26 cellular contexts compared by ENCODE assay signal in the genomic region with DNA sequence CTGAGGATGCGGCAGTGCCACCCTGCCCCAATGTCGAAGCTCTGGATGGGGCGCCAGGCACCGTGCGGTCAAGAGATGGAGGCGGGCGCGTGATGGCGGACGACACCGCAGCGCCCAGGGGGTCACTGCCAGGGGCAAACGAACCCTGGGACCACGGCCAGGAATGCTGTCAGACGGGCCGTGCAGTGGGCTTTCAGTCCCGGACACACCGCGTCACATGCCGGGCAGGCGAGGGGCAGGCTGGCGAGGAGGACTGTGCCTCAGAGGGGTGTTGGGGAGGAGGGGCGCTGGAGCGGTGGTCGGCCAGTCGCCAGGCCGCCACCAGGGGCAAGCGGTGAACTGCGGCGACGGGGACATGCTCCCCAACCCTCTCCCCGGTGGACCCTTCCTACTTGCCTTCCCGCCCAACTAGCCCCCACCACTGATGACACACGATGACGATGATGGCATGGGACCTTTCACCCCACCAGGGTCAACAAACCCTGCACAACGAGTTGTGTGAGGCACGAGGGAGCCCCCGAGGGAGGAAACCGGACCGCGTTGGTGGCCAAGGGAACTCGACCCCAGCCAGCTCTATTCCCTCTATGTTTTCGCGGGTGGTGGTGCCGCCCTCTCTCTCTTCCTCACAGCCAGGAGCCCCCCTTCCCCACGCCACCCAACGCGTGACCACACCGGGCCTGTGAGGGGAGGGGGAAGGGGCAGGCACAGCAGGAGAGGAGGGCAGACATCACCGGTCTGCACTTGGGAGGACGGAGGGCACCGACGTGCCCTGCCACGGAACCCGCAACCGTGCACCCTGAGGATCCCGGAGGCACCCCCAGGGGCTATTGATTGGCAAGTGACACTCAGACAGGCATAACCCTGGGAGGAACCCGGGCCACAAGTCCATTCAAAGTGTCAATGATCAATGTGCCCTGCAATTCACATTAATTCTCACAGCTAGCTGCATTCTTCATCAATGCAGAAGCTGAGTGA.
"Had no signal": no experiment of that assay in that cellular context is flagged by ENCODE, and none has a peak within 500 bp of the region (broad histone marks: within the 10 kb centered on the region; RNA-seq: fewer than 3 reads in every experiment).

No MANE protein-coding gene starts in this region.

- H3K27me3 Mint-ChIP-seq: activated naive CD4-positive, alpha-beta T cell treated with anti-CD3 and anti-CD28 coated beads, Interleukin-2, amount 10 ng/mL, durations not matched to agents 7 days and 5 days; activated naive CD8-positive, alpha-beta T cell treated with anti-CD3 and anti-CD28 coated beads for 36 hours; IgD-negative memory B cell; T-helper 17 cell had no signal

- DNase-seq: activated CD4-positive, alpha-beta T cell treated with anti-CD3 and anti-CD28 coated beads for 48 hours; activated CD4-positive, alpha-beta T cell treated with anti-CD3 and anti-CD28 coated beads, Interleukin-2, amount 50 U/mL, for 4 hours; activated CD4-positive, CD25-positive, alpha-beta regulatory T cell treated with anti-CD3 and anti-CD28 coated beads, Interleukin-2, amount 50 U/mL, for 72 hours; activated CD8-positive, alpha-beta memory T cell treated with anti-CD3 and anti-CD28 coated beads, Interleukin-2, amount 50 U/mL, for 48 hours; activated CD8-positive, alpha-beta T cell treated with anti-CD3 and anti-CD28 coated beads, Interleukin-2, amount 10 ng/mL, durations not matched to agents 7 days and 5 days; activated gamma-delta T cell; activated naive CD4-positive, alpha-beta T cell treated with anti-CD3 and anti-CD28 coated beads, Interleukin-2, amount 10 ng/mL, durations not matched to agents 7 days and 5 days; activated naive CD8-positive, alpha-beta T cell treated with anti-CD3 and anti-CD28 coated beads for 36 hours; activated T-cell treated with anti-CD3 and anti-CD28 coated beads, Interleukin-2, amount 50 U/mL, for 1 hour; KG1; NCI-H1092; NCI-H1417; NCI-H2029; NCI-H2107; NCI-H2171 treated with DMSO at 0.1 percent for 48 hours; NCI-H345; NCI-H510A; NCI-H526 treated with DMSO at 0.1 percent for 48 hours; NK-92 treated with Interleukin-12 subunit alpha and Interleukin-12 subunit beta, amount 100 ng/mL, for 24 hours; OCI-M1; SIG-M5; T-helper 17 cell; T-helper 9 cell had no signal

- H3K27ac Mint-ChIP-seq: activated CD8-positive, alpha-beta T cell treated with anti-CD3 and anti-CD28 coated beads, Interleukin-2, amount 10 ng/mL, durations not matched to agents 7 days and 5 days; activated naive CD4-positive, alpha-beta T cell treated with anti-CD3 and anti-CD28 coated beads, Interleukin-2, amount 10 ng/mL, durations not matched to agents 7 days and 5 days; activated naive CD8-positive, alpha-beta T cell treated with anti-CD3 and anti-CD28 coated beads for 36 hours; T-helper 17 cell; WTC11 had no signal

- H3K36me3 Mint-ChIP-seq: IgD-negative memory B cell had no signal

- H3K4me3 Mint-ChIP-seq: activated CD8-positive, alpha-beta T cell treated with anti-CD3 and anti-CD28 coated beads, Interleukin-2, amount 10 ng/mL, durations not matched to agents 7 days and 5 days; activated naive CD4-positive, alpha-beta T cell treated with anti-CD3 and anti-CD28 coated beads, Interleukin-2, amount 10 ng/mL, durations not matched to agents 7 days and 5 days; activated naive CD8-positive, alpha-beta T cell treated with anti-CD3 and anti-CD28 coated beads for 36 hours; T-helper 17 cell; WTC11 had no signal

- H3K4me1 Mint-ChIP-seq: activated naive CD4-positive, alpha-beta T cell treated with anti-CD3 and anti-CD28 coated beads, Interleukin-2, amount 10 ng/mL, durations not matched to agents 7 days and 5 days; activated naive CD8-positive, alpha-beta T cell treated with anti-CD3 and anti-CD28 coated beads for 36 hours; IgD-negative memory B cell; T-helper 17 cell; WTC11 had no signal

- ATAC-seq: activated CD8-positive, alpha-beta T cell treated with anti-CD3 and anti-CD28 coated beads, Interleukin-2, amount 10 ng/mL, durations not matched to agents 7 days and 5 days; Panc1; T-helper 17 cell; WTC11 had no signal
